In the genomic region with DNA sequence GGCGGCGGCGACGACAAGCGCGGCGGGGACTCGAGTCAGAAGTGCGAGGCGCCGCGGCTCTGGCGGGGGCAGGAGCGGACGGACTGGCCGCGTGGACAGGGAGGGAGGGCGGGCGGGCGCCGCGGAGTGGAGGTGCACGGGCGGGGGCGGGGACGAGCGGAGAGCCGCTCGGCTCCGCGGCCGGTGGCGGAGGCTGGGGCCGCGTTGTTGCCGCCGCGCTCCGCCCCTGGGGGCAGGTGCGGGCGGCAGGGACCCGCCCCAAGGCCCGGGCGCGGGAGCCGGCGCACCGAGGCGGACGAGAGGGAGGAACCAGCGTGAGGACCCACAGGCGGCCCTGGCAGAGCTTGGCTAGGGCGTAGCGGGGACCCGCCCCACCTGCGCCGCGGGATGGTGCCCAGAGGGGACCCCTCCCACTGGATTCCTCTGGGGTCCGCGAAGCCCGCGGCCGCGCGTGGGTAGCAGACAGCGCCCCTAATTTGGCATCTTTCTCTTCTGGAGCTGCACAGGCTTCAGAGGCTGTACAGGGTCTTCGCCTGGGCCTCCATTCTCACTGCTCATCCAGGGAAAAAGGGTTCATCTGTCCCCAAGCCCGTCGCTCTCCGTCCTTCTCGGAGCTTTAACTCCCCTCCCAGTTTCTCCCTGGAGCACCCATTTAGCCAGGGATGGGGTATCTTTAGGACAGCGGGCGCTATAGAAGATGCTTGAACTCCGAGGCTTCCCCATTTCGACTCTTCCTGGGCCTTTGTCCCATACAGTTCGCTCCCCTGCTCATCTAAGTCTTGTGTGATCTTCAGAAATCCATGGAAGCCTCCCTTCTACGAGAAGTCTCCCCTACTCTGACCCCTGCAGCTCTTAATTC, we compare ENCODE assay signal across 8 cellular contexts. TPM values are rescaled to one million over a fixed set of nuclear protein-coding genes. Genes with fewer than 3 reads are reported as not detected.
DNase-seq lines count a peak whose midpoint lies in the region; ATAC-seq and TF ChIP-seq lines count a peak whose summit lies in the region.

Gene TMEM163, minus strand, starts transcription at position 45 of the 859 bp plus-strand sequence.

- no peak for TF ChIP-seq RAD21 in liver (IDR thresholded peaks at IDR 0.05)

- BruUV-seq in PC-3 (replicated peaks; lab: Mats Ljungman, UMichigan): no TSS peak
- no TSS peak for BruUV-seq in mammary epithelial cell (replicated peaks; lab: Mats Ljungman, UMichigan)

- TF ChIP-seq CTCF in DOHH2 (IDR thresholded peaks at IDR 0.05; ENCODE audit: low read depth, low read length, poor library complexity, severe bottlenecking) (no peak), HEK293 (tag by site-specific recombination; IDR thresholded peaks at IDR 0.05) (no peak), PC-3 (conservative IDR thresholded peaks at IDR 0.05; ENCODE audit: low read depth, low read length) (no peak), mammary epithelial cell (conservative IDR thresholded peaks at IDR 0.05 in 1 of 2, IDR thresholded peaks at IDR 0.05 in 1 of 2; ENCODE audit: extremely low read depth in 1 of 2, insufficient read depth in 1 of 2, low read depth in 1 of 2, low read length in 2 of 2) (no peak), liver (IDR thresholded peaks at IDR 0.05; ENCODE audit: low read depth, low read length, missing input control) (no peak)

- H3K4me1 ChIP-seq in DOHH2 (ENCODE audit: control insufficient read depth, low read length) (peaks cover 17% of the 10 kb centered on the region), HEK293 (ENCODE audit: control insufficient read depth, insufficient read depth, low read length) (no peaks in the 10 kb centered on the region), PC-3 (ENCODE audit: insufficient read depth, low read length) (peaks cover 3% of the 10 kb centered on the region; the same call in 1 of the 2 replicates), mammary epithelial cell (ENCODE audit: insufficient read depth, low read length) (peaks cover 11% of the 10 kb centered on the region), liver (ENCODE audit: control insufficient read depth in 4 of 4, insufficient read depth in 4 of 4, low read length in 3 of 4) (peaks cover 4 to 15% (median 11%) of the 10 kb centered on the region in 4 donors), stomach smooth muscle (ENCODE audit: control insufficient read depth, insufficient read depth, low read length) (peaks cover 14% of the 10 kb centered on the region)

- H3K36me3 ChIP-seq in DOHH2 (ENCODE audit: control insufficient read depth, low read length): no peaks in the 10 kb centered on the region
- H3K36me3 ChIP-seq in HEK293 (ENCODE audit: control insufficient read depth in 2 of 2, insufficient read depth in 1 of 2, low read length in 2 of 2): no peaks in the 10 kb centered on the region
- no peaks in the 10 kb centered on the region for H3K36me3 ChIP-seq in PC-3 (ENCODE audit: low read depth, low read length)
- H3K36me3 ChIP-seq in mammary epithelial cell (ENCODE audit: insufficient read depth, low read length): no peaks in the 10 kb centered on the region
- H3K36me3 ChIP-seq in liver (ENCODE audit: control insufficient read depth in 4 of 4, insufficient read depth in 3 of 4, low read depth in 1 of 4, low read length in 3 of 4): no peaks in the 10 kb centered on the region
- H3K36me3 ChIP-seq in stomach smooth muscle (ENCODE audit: control insufficient read depth in 2 of 2, insufficient read depth in 2 of 2, low read length in 2 of 2): no peaks in the 10 kb centered on the region

- H4K20me1 ChIP-seq in DOHH2 (ENCODE audit: control insufficient read depth, insufficient read depth, low read depth, low read length) (no peaks in the 10 kb centered on the region), PC-3 (ENCODE audit: low read length) (no peaks in the 10 kb centered on the region), mammary epithelial cell (ENCODE audit: insufficient read depth, low read length) (no peaks in the 10 kb centered on the region)

- H3K9me3 ChIP-seq in DOHH2 (ENCODE audit: control insufficient read depth, insufficient read depth, low read length) (no peaks in the 10 kb centered on the region), HEK293 (ENCODE audit: control insufficient read depth, insufficient read depth, low read depth, low read length) (no peaks in the 10 kb centered on the region), PC-3 (ENCODE audit: low read length) (no peaks in the 10 kb centered on the region), mammary epithelial cell (replicated peaks; ENCODE audit: insufficient read depth, low read length) (no peaks in the 10 kb centered on the region), liver (ENCODE audit: control insufficient read depth in 4 of 4, low read length in 3 of 4) (no peaks in the 10 kb centered on the region), stomach smooth muscle (ENCODE audit: control insufficient read depth in 2 of 2, low read length in 2 of 2) (no peaks in the 10 kb centered on the region)

- in situ Hi-C loops in mammary epithelial cell (cut with MboI; ENCODE audit: low sequenced_read_pairs in 2 of 2): no loop called here

- dilution Hi-C loops in mammary epithelial cell (cut with HindIII; ENCODE audit: low sequenced_read_pairs): no loop called here

- peaks cover 48% of the 10 kb centered on the region for H3K27me3 ChIP-seq in DOHH2 (ENCODE audit: control insufficient read depth, low read length)
- H3K27me3 ChIP-seq in PC-3 (ENCODE audit: low read length): peaks cover 21% of the 10 kb centered on the region
- peaks cover 26% of the 10 kb centered on the region for H3K27me3 ChIP-seq in mammary epithelial cell (ENCODE audit: insufficient read depth, low read length)
- H3K27me3 ChIP-seq in liver (ENCODE audit: control insufficient read depth in 4 of 4, insufficient read depth in 4 of 4, low read length in 3 of 4): peaks cover 0 to 24% (median 11%) of the 10 kb centered on the region in 4 donors
- peaks cover 35 to 50% of the 10 kb centered on the region in 2 donors for H3K27me3 ChIP-seq in stomach smooth muscle (ENCODE audit: control insufficient read depth in 1 of 2, insufficient read depth in 2 of 2, low read length in 2 of 2)

- H2AFZ ChIP-seq in PC-3 (ENCODE audit: low read length) (peak within 1 kb of the TSS; percentile 64), mammary epithelial cell (ENCODE audit: low read depth, low read length) (peak within 1 kb of the TSS; percentile 73)

- H3K9ac ChIP-seq in PC-3 (ENCODE audit: low read length) (no peak within 1 kb of the TSS), mammary epithelial cell (ENCODE audit: insufficient read depth, low read length) (no peak within 1 kb of the TSS), liver (ENCODE audit: low read depth in 1 of 2, low read length in 2 of 2) (no peak within 1 kb of the TSS), stomach smooth muscle (ENCODE audit: low read length in 2 of 2) (no peak within 1 kb of the TSS)

- H3K9me2 ChIP-seq in DOHH2 (replicated peaks; ENCODE audit: control insufficient read depth, low read length): no peaks in the 10 kb centered on the region
- no peaks in the 10 kb centered on the region for H3K9me2 ChIP-seq in PC-3 (replicated peaks; ENCODE audit: low read length)

- H3K27ac ChIP-seq in DOHH2 (ENCODE audit: low read depth, low read length): no peak within 1 kb of the TSS
- peak within 1 kb of the TSS; percentile 58; the same call in 1 of the 2 replicates for H3K27ac ChIP-seq in HEK293 (ENCODE audit: extremely low read depth, low read depth, low read length)
- H3K27ac ChIP-seq in PC-3 (ENCODE audit: low read length): no peak within 1 kb of the TSS
- H3K27ac ChIP-seq in mammary epithelial cell (ENCODE audit: insufficient read depth, low read depth, low read length): no peak within 1 kb of the TSS
- no peak within 1 kb of the TSS for H3K27ac ChIP-seq in liver (ENCODE audit: low read depth in 1 of 2, low read length in 2 of 2)
- H3K27ac ChIP-seq in stomach smooth muscle (ENCODE audit: low read length): no peak within 1 kb of the TSS

- intact Hi-C loops in PC-3 (cut with micrococcal nuclease) (no loop called here), mammary epithelial cell (cut with micrococcal nuclease) (no loop called here)

- POLR2A ChIA-PET in HEK293 (lab: Yijun Ruan, JAX): interaction anchor here (0.5 to 1.0 kb wide), 2 partner anchors 62 to 64 kb away, joined by 3 read pairs; no protein-coding TSS in a partner anchor
- POLR2A ChIA-PET in PC-3 (lab: Charles Lee; ENCODE audit: unreplicated experiment): no interaction called here

- 12% methylated on average over 10 of the region's 77 CpGs for WGBS in mammary epithelial cell (ENCODE audit: low coverage, missing lambda C conversion rate)
- 10% methylated on average over 77 of the region's 77 CpGs for WGBS in liver

- DNase-seq in PC-3 (peak; percentile 40), mammary epithelial cell (no peak), pons (ENCODE audit: low spot score) (no peak)

- H3K79me2 ChIP-seq in DOHH2 (ENCODE audit: control insufficient read depth, low read length): no peaks in the 10 kb centered on the region
- no peaks in the 10 kb centered on the region for H3K79me2 ChIP-seq in PC-3 (ENCODE audit: low read length)
- no peaks in the 10 kb centered on the region for H3K79me2 ChIP-seq in mammary epithelial cell (ENCODE audit: insufficient read depth, low read length)

- H3K4me3 ChIP-seq in DOHH2 (ENCODE audit: low read length): peak within 1 kb of the TSS; percentile 65
- peak within 1 kb of the TSS; percentile 42 for H3K4me3 ChIP-seq in HEK293 (ENCODE audit: low read depth, low read length)
- H3K4me3 ChIP-seq in PC-3 (ENCODE audit: low read length): peak within 1 kb of the TSS; percentile 59
- peak within 1 kb of the TSS in 2 of 3 experiments; percentile 29 to 48 for H3K4me3 ChIP-seq in mammary epithelial cell (replicated peaks in 1 of 3; ENCODE audit: insufficient read depth in 1 of 3, low read depth in 2 of 3, low read length in 3 of 3)
- H3K4me3 ChIP-seq in liver (ENCODE audit: low read depth in 1 of 3, low read length in 3 of 3): peak within 1 kb of the TSS in 2 of 3 donors; percentile 22 to 61
- H3K4me3 ChIP-seq in stomach smooth muscle (ENCODE audit: low read length in 2 of 2): peak within 1 kb of the TSS; percentile 40 to 62

- peak; percentile 69 for ATAC-seq in PC-3
- no peak for ATAC-seq in GM18870 (IDR thresholded peaks at IDR 0.05; ENCODE audit: unreplicated experiment)

- CTCF ChIA-PET in HEK293 (lab: Yijun Ruan, JAX): interaction anchor here (0.6 to 0.8 kb wide), 3 partner anchors 62 to 1061 kb away, joined by 3 to 5 read pairs (median 5); no protein-coding TSS in a partner anchor
- CTCF ChIA-PET in PC-3 (lab: Charles Lee): no interaction called here
- CTCF ChIA-PET in mammary epithelial cell (lab: Charles Lee; ENCODE audit: low non-redundant PET): interaction anchor here (0.6 kb wide), 1 partner anchor 268 kb away, joined by 4 read pairs; no protein-coding TSS in a partner anchor

- H3K4me2 ChIP-seq in DOHH2 (ENCODE audit: low read length): peak within 1 kb of the TSS; percentile 69
- H3K4me2 ChIP-seq in PC-3 (ENCODE audit: low read length): peak within 1 kb of the TSS; percentile 85
- peak within 1 kb of the TSS; percentile 95 for H3K4me2 ChIP-seq in mammary epithelial cell (ENCODE audit: insufficient read depth, low read depth, low read length)

- H3F3A ChIP-seq in DOHH2 (ENCODE audit: control insufficient read depth, insufficient read depth) (no peaks in the 10 kb centered on the region), PC-3 (ENCODE audit: low read length, unreplicated experiment) (no peaks in the 10 kb centered on the region)

RNA-seq across cellular contexts. Expression of gene TMEM163, which starts in this region (rescaled TPM):
- total RNA-seq in PC-3 (2014; rRNA removed) (0.12 and 0.47 TPM in 2 replicates), mammary epithelial cell (not detected), liver (under 1 TPM; 0.17 to 0.33 TPM)
- polyA plus RNA-seq in mammary epithelial cell (0.14 TPM), liver (under 1 TPM; 0.08 to 0.48 TPM)
- not detected for polyA minus RNA-seq in mammary epithelial cell

Comparison
In these comparisons a context has a peak if more than half of its experiments do, and no peak if none do; other contexts are left out.
1. Peak in DNase-seq, ATAC-seq, H3K4me3 ChIP-seq and H3K4me2 ChIP-seq in PC-3; RNA of the gene not detected or under 1 TPM.